17 cellular contexts compared by ENCODE assay signal in the genomic region with DNA sequence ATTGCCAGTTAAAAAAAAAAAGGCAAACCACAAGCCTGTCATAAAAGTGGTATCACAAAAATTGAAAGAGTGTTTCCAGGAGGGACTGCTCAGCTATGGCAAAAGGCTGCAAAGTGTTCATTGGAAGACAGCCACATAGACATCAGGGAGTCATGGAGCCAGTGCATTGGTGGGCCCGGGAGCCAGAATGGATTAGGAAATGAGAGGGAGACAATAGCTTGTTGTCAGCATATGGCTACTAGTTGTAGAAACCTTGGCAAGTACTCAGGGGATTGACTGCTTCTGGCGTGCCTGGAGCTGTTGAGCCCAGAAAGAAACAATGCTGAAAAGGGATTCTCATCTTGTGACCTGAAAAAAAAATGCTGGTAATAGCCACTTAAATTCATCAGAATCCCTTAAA. TPM values are rescaled to one million over a fixed set of nuclear protein-coding genes. Genes with fewer than 3 reads are reported as not detected.
DNase-seq lines count a peak whose midpoint lies in the region; ATAC-seq and TF ChIP-seq lines count a peak whose summit lies in the region.
"Had no signal": no experiment of that assay in that cellular context is flagged by ENCODE, and none has a peak within 500 bp of the region (broad histone marks: within the 10 kb centered on the region; RNA-seq: fewer than 3 reads in every experiment).

No MANE protein-coding gene starts in this region.

- H3K36me3 ChIP-seq in heart left ventricle (peaks cover 0 to 81% (median 69%) of the 10 kb centered on the region in 9 donors), tibial artery (peaks cover 13 to 42% (median 29%) of the 10 kb centered on the region in 3 donors)

- H3K4me1 Mint-ChIP-seq in stimulated activated naive CD8-positive, alpha-beta T cell treated with anti-CD3 and anti-CD28 coated beads, Interleukin-15, amount 100 ng/mL, for 72 hours = peaks cover 58% of the 10 kb centered on the region

- H3K27me3 ChIP-seq in right cardiac atrium (ENCODE audit: control insufficient read depth, insufficient read depth) (no peaks in the 10 kb centered on the region), heart left ventricle (no peaks in the 10 kb centered on the region), tibial artery (no peaks in the 10 kb centered on the region)
- H3K27me3 ChIP-seq: BE2C, upper lobe of left lung had no signal

- peak; percentile 59 to 64 for ATAC-seq in right cardiac atrium
- ATAC-seq in heart left ventricle = no peak
- no peak for ATAC-seq in stimulated activated naive CD8-positive, alpha-beta T cell treated with anti-CD3 and anti-CD28 coated beads, Interleukin-15, amount 100 ng/mL, for 72 hours
- ATAC-seq in GM18867 (IDR thresholded peaks at IDR 0.05; ENCODE audit: unreplicated experiment) = no peak
- ATAC-seq: mucosa of descending colon had no signal

- TF ChIP-seq CTCF in heart left ventricle (IDR thresholded peaks at IDR 0.05) (no peak), tibial artery (IDR thresholded peaks at IDR 0.05) (no peak), foreskin fibroblast (IDR thresholded peaks at IDR 0.05; ENCODE audit: low read depth, low read length) (no peak)

- peak overlapping the region; percentile 5 to 27 for H3K4me3 Mint-ChIP-seq in stimulated activated naive CD8-positive, alpha-beta T cell treated with anti-CD3 and anti-CD28 coated beads, Interleukin-15, amount 100 ng/mL, for 72 hours

- in situ Hi-C loops in SK-MEL-5 (cut with HindIII; ENCODE audit: low pct_unique_long_range_greater_than_20kb, low sequenced_read_pairs) = no loop called here

- H3K27ac ChIP-seq in right cardiac atrium (ENCODE audit: low read length) = no peak overlapping the region
- no peak overlapping the region for H3K27ac ChIP-seq in heart left ventricle
- peak overlapping the region; percentile 11 for H3K27ac ChIP-seq in cingulate gyrus (ENCODE audit: low read depth, low read length)
- no peak overlapping the region for H3K27ac ChIP-seq in tibial artery
- H3K27ac ChIP-seq: parathyroid adenoma, upper lobe of left lung had no signal

- H3K9me3 Mint-ChIP-seq in stimulated activated naive CD8-positive, alpha-beta T cell treated with anti-CD3 and anti-CD28 coated beads, Interleukin-15, amount 100 ng/mL, for 72 hours = no peaks in the 10 kb centered on the region

- H3K4me3 ChIP-seq in right cardiac atrium (ENCODE audit: low read length) (no peak overlapping the region), heart left ventricle (no peak overlapping the region), tibial artery (no peak overlapping the region), foreskin fibroblast (ENCODE audit: low read depth in 1 of 2, low read length in 2 of 2) (no peak overlapping the region)
- H3K4me3 ChIP-seq: mucosa of descending colon, upper lobe of left lung had no signal

- H3K27ac Mint-ChIP-seq in stimulated activated naive CD8-positive, alpha-beta T cell treated with anti-CD3 and anti-CD28 coated beads, Interleukin-15, amount 100 ng/mL, for 72 hours = peak overlapping the region; percentile 42 to 93

- H3K9me3 ChIP-seq in right cardiac atrium (ENCODE audit: control insufficient read depth, low read length) = no peaks in the 10 kb centered on the region
- no peaks in the 10 kb centered on the region for H3K9me3 ChIP-seq in heart left ventricle
- H3K9me3 ChIP-seq in tibial artery = no peaks in the 10 kb centered on the region
- H3K9me3 ChIP-seq: BE2C, mucosa of descending colon, upper lobe of left lung had no signal

- H3K27me3 Mint-ChIP-seq in stimulated activated naive CD8-positive, alpha-beta T cell treated with anti-CD3 and anti-CD28 coated beads, Interleukin-15, amount 100 ng/mL, for 72 hours = no peaks in the 10 kb centered on the region

- H3K4me1 ChIP-seq in right cardiac atrium (ENCODE audit: control insufficient read depth, insufficient read depth, low read length) (no peaks in the 10 kb centered on the region), heart left ventricle (peaks cover 0 to 15% (median 9%) of the 10 kb centered on the region in 12 donors), tibial artery (peaks cover 0 to 14% (median 12%) of the 10 kb centered on the region in 4 donors)
- H3K4me1 ChIP-seq: BE2C, parathyroid adenoma had no signal

- WGBS in right cardiac atrium = 30% methylated on average over 2 of the region's 2 CpGs
- 44 to 56% (median 50%) methylated on average over 2 of the region's 2 CpGs for WGBS in heart left ventricle, 4 donors

- TF ChIP-seq POLR2A in heart left ventricle (IDR thresholded peaks at IDR 0.05) = no peak

- DNase-seq in right cardiac atrium (peak in 2 of 3 donors; percentile 31 to 48), heart left ventricle (no peak), SK-MEL-5 (ENCODE audit: low read depth, low spot score) (peak; percentile 71), tibial artery (no peak), foreskin fibroblast (no peak)
- no peak for DNase-seq in stimulated activated naive CD8-positive, alpha-beta T cell treated with anti-CD3 and anti-CD28 coated beads, Interleukin-15, amount 100 ng/mL, for 72 hours
- DNase-seq: aorta; BE2C; effector CD4-positive, alpha-beta T cell; MM.1S; mucosa of descending colon; upper lobe of left lung had no signal

- intact Hi-C loops in right cardiac atrium (cut with DNase I) (loop anchor here in 1 of 4 donors (10.0 kb wide), 1 partner anchor 396 kb away; no protein-coding TSS in a partner anchor), heart left ventricle (cut with DNase I) (loop anchor here in 3 of 10 donors (5.0 to 10.0 kb wide), 3 partner anchors 116 to 388 kb away; a partner anchor contains a TSS), tibial artery (cut with DNase I; ENCODE audit: low total_unique reads) (no loop called here)

RNA-seq across cellular contexts. Expression of a gene that starts 5.0 kb away (rescaled TPM):
- total RNA-seq in right cardiac atrium (10 to 100 TPM in 2 of 4 donors, 1 to 10 TPM in 2; 6.5 to 10.1 (median 8.7) TPM), heart left ventricle (10 to 100 TPM in 2 of 9 donors, 1 to 10 TPM in 7; 3.2 to 10.9 (median 8.5) TPM)
- polyA plus RNA-seq in right cardiac atrium (13.6 TPM), heart left ventricle (10 to 100 TPM; 13.1 to 22.3 TPM)
- total RNA-seq in SK-MEL-5 (2014; rRNA removed; shearing (Covaris generic)) = 9.9 and 10.6 TPM in 2 replicates
- 33.6 and 49.9 TPM in 2 replicates for polyA plus RNA-seq in SK-MEL-5 (2015; cell fraction: cytosol; rRNA removed)
- polyA plus RNA-seq in SK-MEL-5 (2015; cell fraction: nucleus; rRNA removed) = 7.9 and 20.8 TPM in 2 replicates

RNA-seq across cellular contexts. Expression of a gene that starts 7.2 kb away (rescaled TPM):
- total RNA-seq in right cardiac atrium (under 1 TPM in 2 of 4 donors, not detected in 2; 0.21 to 0.23 TPM), heart left ventricle (under 1 TPM in 1 of 9 donors, not detected in 8; 0.21 TPM)
- polyA plus RNA-seq in right cardiac atrium (not detected), heart left ventricle (under 1 TPM in 1 of 2 donors, not detected in 1; 0.06 TPM)
- total RNA-seq in SK-MEL-5 (2014; rRNA removed; shearing (Covaris generic)) = not detected in 2 replicates
- polyA plus RNA-seq in SK-MEL-5 (2015; cell fraction: cytosol; rRNA removed) = not detected in 2 replicates
- 0.26 and 0.56 TPM in 2 replicates for polyA plus RNA-seq in SK-MEL-5 (2015; cell fraction: nucleus; rRNA removed)
- total RNA-seq: HT-29, mucosa of descending colon had no signal
- polyA plus RNA-seq: aorta had no signal

RNA-seq across cellular contexts. Expression of a gene that starts 18.8 kb away (rescaled TPM):
- 10 to 100 TPM; 14.8 to 19.5 (median 18.5) TPM for total RNA-seq in right cardiac atrium
- 15.0 TPM for polyA plus RNA-seq in right cardiac atrium
- 10 to 100 TPM in 3 of 9 donors, 1 to 10 TPM in 6; 6.2 to 52.0 (median 9.0) TPM for total RNA-seq in heart left ventricle
- polyA plus RNA-seq in heart left ventricle = 10 to 100 TPM in 1 of 2 donors, 1 to 10 TPM in 1; 6.3 to 11.2 TPM
- total RNA-seq in SK-MEL-5 (2014; rRNA removed; shearing (Covaris generic)) = 0.26 and 0.69 TPM in 2 replicates
- polyA plus RNA-seq in SK-MEL-5 (2015; cell fraction: cytosol; rRNA removed) = 1.1 and 2.6 TPM in 2 replicates
- 7.1 and 11.2 TPM in 2 replicates for polyA plus RNA-seq in SK-MEL-5 (2015; cell fraction: nucleus; rRNA removed)
- polyA plus RNA-seq: keratinocyte had no signal

RNA-seq across cellular contexts. Expression of a gene that starts 27.3 kb away (rescaled TPM):
- total RNA-seq in right cardiac atrium = under 1 TPM; 0.06 to 0.14 (median 0.10) TPM
- polyA plus RNA-seq in right cardiac atrium = 0.07 TPM
- total RNA-seq in heart left ventricle = not detected
- under 1 TPM in 1 of 2 donors, not detected in 1; 0.08 TPM for polyA plus RNA-seq in heart left ventricle
- not detected in 2 replicates for total RNA-seq in SK-MEL-5 (2014; rRNA removed; shearing (Covaris generic))
- polyA plus RNA-seq in SK-MEL-5 (2015; cell fraction: cytosol; rRNA removed) = not detected in 2 replicates
- 0.18 and 0.43 TPM in 2 replicates for polyA plus RNA-seq in SK-MEL-5 (2015; cell fraction: nucleus; rRNA removed)
- total RNA-seq: HT-29 had no signal

Comparison
In these comparisons a context has a peak if more than half of its experiments do, and no peak if none do; other contexts are left out.
1. ATAC-seq: peak in right cardiac atrium (2 of 2); none in heart left ventricle (0 of 4), stimulated activated naive CD8-positive, alpha-beta T cell treated with anti-CD3 and anti-CD28 coated beads, Interleukin-15, amount 100 ng/mL, for 72 hours (single experiment) and GM18867 (single experiment).
2. DNase-seq: peak in right cardiac atrium (2 of 3) and SK-MEL-5 (single experiment); none in heart left ventricle (0 of 5), stimulated activated naive CD8-positive, alpha-beta T cell treated with anti-CD3 and anti-CD28 coated beads, Interleukin-15, amount 100 ng/mL, for 72 hours (0 of 2), tibial artery (0 of 2) and foreskin fibroblast (0 of 2).